8 cellular contexts compared by ENCODE assay signal in genomic region chr6:85450578-85450884, GRCh38. TPM values are rescaled to one million over a fixed set of nuclear protein-coding genes. Genes with fewer than 3 reads are reported as not detected.
DNase-seq lines count a peak whose midpoint lies in the region; ATAC-seq and TF ChIP-seq lines count a peak whose summit lies in the region.

No MANE protein-coding gene starts in this region.

- ATAC-seq in HG03457 (IDR thresholded peaks at IDR 0.05; ENCODE audit: unreplicated experiment), result peak; percentile 1
- ATAC-seq in naive thymus-derived CD8-positive, alpha-beta T cell, result peak; percentile 34 to 39

- H3K4me3 Mint-ChIP-seq in naive thymus-derived CD8-positive, alpha-beta T cell, result peak overlapping the region; percentile 97 to 100 (median 99)

- H3K27ac Mint-ChIP-seq in naive thymus-derived CD8-positive, alpha-beta T cell, result peak overlapping the region; percentile 91 to 99 (median 98)

- no peaks in the 10 kb centered on the region for H3K9me3 Mint-ChIP-seq in naive thymus-derived CD8-positive, alpha-beta T cell

- POLR2A ChIA-PET in naive thymus-derived CD8-positive, alpha-beta T cell (lab: Charles Lee), result interaction anchor here (0.8 to 8.8 kb wide), 12 partner anchors 13 to 228 kb away, joined by 3 to 252 read pairs (median 10); partner anchors contain the start of genes SNX14 and SYNCRIP

- H3K4me3 ChIP-seq in coronary artery, result peak overlapping the region; percentile 85

- peak overlapping the region; percentile 96 to 97 for H3K27ac ChIP-seq in coronary artery

- H3K36me3 Mint-ChIP-seq in naive thymus-derived CD8-positive, alpha-beta T cell, result peaks cover 6 to 14% (median 7%) of the 10 kb centered on the region in 3 donors

- H3K4me1 Mint-ChIP-seq in naive thymus-derived CD8-positive, alpha-beta T cell, result peaks cover 38 to 76% (median 67%) of the 10 kb centered on the region in 4 donors

- no peak for TF ChIP-seq CTCF in coronary artery (IDR thresholded peaks at IDR 0.05)

- DNase-seq in NCI-H510A treated with DMSO at 0.1 percent for 48 hours (lab: John Stamatoyannopoulos, UW) (peak; percentile 8), NCI-H510A (lab: John Stamatoyannopoulos, UW) (no peak), coronary artery (ENCODE audit: low spot score) (no peak), NCI-H1930 (lab: John Stamatoyannopoulos, UW) (no peak), cortex of kidney (lab: John Stamatoyannopoulos, UW) (no peak)
- DNase-seq in naive thymus-derived CD8-positive, alpha-beta T cell, result peak in 2 of 10 donors; percentile 47 to 58
- DNase-seq in stimulated activated CD4-positive, alpha-beta T cell treated with anti-CD3 and anti-CD28 coated beads, Interleukin-4, amount 100 ng/mL, for 24 hours, result no peak

- peaks cover 0 to 18% (median 0%) of the 10 kb centered on the region in 5 donors for H3K27me3 Mint-ChIP-seq in naive thymus-derived CD8-positive, alpha-beta T cell

RNA-seq across cellular contexts. Expression of gene NT5E, which starts 0.6 kb away (rescaled TPM):
- total RNA-seq in naive thymus-derived CD8-positive, alpha-beta T cell, result 10 to 100 TPM; 56.5 to 57.3 TPM
- 100 to 1,000 TPM in 2 of 3 donors, 10 to 100 TPM in 1; 77.7 to 128 (median 103) TPM for polyA plus RNA-seq in naive thymus-derived CD8-positive, alpha-beta T cell
